19 cellular contexts compared by ENCODE assay signal in the genomic region with DNA sequence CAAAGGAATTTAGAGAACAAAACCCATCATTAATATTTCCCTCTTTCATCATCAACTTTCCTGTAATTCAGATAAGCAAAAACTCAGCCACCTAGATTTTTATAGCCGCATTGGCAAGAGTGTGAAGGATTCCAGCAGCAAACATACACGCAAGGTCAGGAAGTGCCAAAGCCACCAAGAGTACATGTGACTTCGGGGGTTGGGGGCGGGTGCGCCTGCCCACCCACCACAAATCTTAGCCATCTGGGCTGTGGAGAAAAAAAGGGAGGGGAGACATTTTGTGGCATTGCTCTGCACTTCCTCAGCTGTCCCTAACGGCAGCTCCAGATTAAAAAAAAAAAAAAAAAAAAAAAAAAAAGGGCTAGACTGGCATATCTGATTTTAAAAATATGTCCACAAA.
DNase-seq lines count a peak whose midpoint lies in the region; ATAC-seq and TF ChIP-seq lines count a peak whose summit lies in the region.
"Had no signal": no experiment of that assay in that cellular context is flagged by ENCODE, and none has a peak within 500 bp of the region (broad histone marks: within the 10 kb centered on the region; RNA-seq: fewer than 3 reads in every experiment).

No MANE protein-coding gene starts in this region.

- H3K36me3 ChIP-seq in BE2C = no peaks in the 10 kb centered on the region
- H3K36me3 ChIP-seq: pancreas, sigmoid colon had no signal

- DNase-seq in Right ventricle myocardium superior = no peak
- DNase-seq in cardiac septum (ENCODE audit: low spot score) = no peak
- peak; percentile 77 for DNase-seq in NB4 (ENCODE audit: low read depth)
- peak; percentile 38 to 65 for DNase-seq in dermis microvascular lymphatic vessel endothelial cell (ENCODE audit: low read depth in 2 of 2)
- no peak for DNase-seq in stimulated activated naive CD8-positive, alpha-beta T cell treated with anti-CD3 and anti-CD28 coated beads, Interleukin-15, Interleukin-2, amounts not matched to agents 100 U/mL and 50 U/mL, for 24 hours
- no peak for DNase-seq in effector CD8-positive, alpha-beta T cell (lab: John Stamatoyannopoulos, UW)
- DNase-seq in BE2C = no peak
- DNase-seq: activated B cell treated with CpG ODN at 0.5 μM for 24 hours; activated CD8-positive, alpha-beta memory T cell treated with anti-CD3 and anti-CD28 coated beads, Interleukin-2, amount 10 ng/mL, durations not matched to agents 7 days and 5 days; activated gamma-delta T cell treated with Interleukin-2 at 50 U/mL for 16 hours; Caco-2; cortex of kidney; MV-4-11; NCI-H2081; NCI-H446 treated with DMSO at 0.1 percent for 48 hours; pancreas; sigmoid colon; stimulated activated CD4-positive, alpha-beta T cell treated with anti-CD3 and anti-CD28 coated beads, Interleukin-1b, Interleukin-23, amount 100 ng/mL, for 48 hours had no signal

- TF ChIP-seq CTCF in NB4 (IDR thresholded peaks at IDR 0.05; ENCODE audit: low read depth, low read length) (no peak), BE2C (IDR thresholded peaks at IDR 0.05; ENCODE audit: low read depth, low read length) (no peak)

- no peak overlapping the region for H3K4me3 ChIP-seq in NB4 (ENCODE audit: low read depth, low read length)
- no peak overlapping the region for H3K4me3 ChIP-seq in BE2C (ENCODE audit: low read depth, low read length)
- H3K4me3 ChIP-seq: pancreas, sigmoid colon had no signal

- intact Hi-C loops in Right ventricle myocardium superior (cut with DNase I) (loop anchor here (5.0 kb wide), 1 partner anchor 109 kb away; no protein-coding TSS in a partner anchor), cardiac septum (cut with DNase I) (no loop called here)

- H3K4me1 ChIP-seq in BE2C = no peaks in the 10 kb centered on the region; the same call in 1 of the 2 replicates
- H3K4me1 ChIP-seq: Caco-2 had no signal

- no peaks in the 10 kb centered on the region for H3K27me3 ChIP-seq in BE2C
- H3K27me3 ChIP-seq: pancreas, sigmoid colon had no signal

- ATAC-seq in Right ventricle myocardium superior (ENCODE audit: poor library complexity) (peak; percentile 57), HG03108 (IDR thresholded peaks at IDR 0.05; ENCODE audit: unreplicated experiment) (no peak)
- peak; percentile 14 for ATAC-seq in stimulated activated naive CD8-positive, alpha-beta T cell treated with anti-CD3 and anti-CD28 coated beads, Interleukin-15, Interleukin-2, amounts not matched to agents 100 U/mL and 50 U/mL, for 24 hours
- ATAC-seq: activated CD8-positive, alpha-beta memory T cell treated with anti-CD3 and anti-CD28 coated beads, Interleukin-2, amount 10 ng/mL, durations not matched to agents 7 days and 5 days; pancreas had no signal

- TF ChIP-seq POLR2A in NB4 (IDR thresholded peaks at IDR 0.05; ENCODE audit: extremely low read depth, insufficient read length) = no peak

- no peaks in the 10 kb centered on the region for H3K9me3 ChIP-seq in BE2C
- H3K9me3 ChIP-seq: Caco-2, pancreas, sigmoid colon had no signal

Comparison
In these comparisons a context has a peak if more than half of its experiments do, and no peak if none do; other contexts are left out.
1. DNase-seq: peak in NB4 (single experiment) and dermis microvascular lymphatic vessel endothelial cell (2 of 2); none in Right ventricle myocardium superior (single experiment), cardiac septum (single experiment), stimulated activated naive CD8-positive, alpha-beta T cell treated with anti-CD3 and anti-CD28 coated beads, Interleukin-15, Interleukin-2, amounts not matched to agents 100 U/mL and 50 U/mL, for 24 hours (single experiment), effector CD8-positive, alpha-beta T cell (single experiment) and BE2C (single experiment).